In the genomic region with DNA sequence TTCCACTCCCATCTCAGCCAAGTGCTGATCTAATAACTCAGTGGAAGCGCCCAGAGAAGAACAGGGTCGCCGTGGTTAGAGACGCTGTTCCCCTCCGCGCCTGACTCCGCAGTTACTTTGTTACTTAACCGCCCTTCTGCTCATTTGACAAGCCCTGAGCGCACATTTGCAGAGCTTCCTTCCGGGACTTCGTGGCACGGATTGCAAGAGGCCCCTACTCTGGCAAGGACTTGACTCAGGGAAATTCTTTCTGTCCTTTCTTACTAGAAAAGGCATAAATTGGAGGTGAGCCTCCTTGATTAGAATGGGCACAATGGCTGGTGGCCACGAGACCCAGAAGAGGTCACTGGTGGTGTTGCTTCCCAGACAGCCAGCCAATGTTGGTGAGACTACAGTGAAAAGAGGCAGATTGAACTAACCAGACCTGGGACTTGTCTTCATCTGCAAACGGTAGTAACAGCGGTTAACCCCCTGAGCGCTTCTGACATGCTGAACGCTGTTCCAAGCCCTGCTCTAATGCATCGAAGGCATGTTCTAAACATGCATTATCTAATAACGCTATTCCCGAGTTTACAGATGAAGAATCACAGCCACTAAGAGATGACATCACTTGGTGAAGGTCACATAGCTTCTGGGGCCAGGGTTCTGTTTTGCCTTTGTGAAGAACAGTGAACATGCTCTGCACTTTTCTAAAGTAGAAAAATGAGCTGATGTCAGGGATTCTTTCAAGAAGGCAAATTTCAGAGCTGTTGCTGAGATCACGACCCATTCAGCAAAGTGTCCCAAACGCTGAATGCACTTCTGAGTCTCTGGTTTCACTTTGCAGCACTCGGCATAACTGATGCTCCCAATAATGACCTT, we compare ENCODE assay signal across 8 cellular contexts. TPM values are rescaled to one million over a fixed set of nuclear protein-coding genes. Genes with fewer than 3 reads are reported as not detected.
A peak's percentile ranks its signal among the peaks of the same experiment; 100 is the strongest.
DNase-seq lines count a peak whose midpoint lies in the region; ATAC-seq lines count a peak whose summit lies in the region.

No MANE protein-coding gene starts in this region.

- ATAC-seq in memory B cell (ENCODE audit: low read depth) (peak; percentile 86), GM19324 (IDR thresholded peaks at IDR 0.05; ENCODE audit: low FRiP score, unreplicated experiment) (no peak), GM21619 (IDR thresholded peaks at IDR 0.05; ENCODE audit: unreplicated experiment) (no peak)
- ATAC-seq in stimulated activated naive B cell treated with anti-CD40 and anti-IgM and Interleukin-4, amounts not matched to agents 10 μg/mL and 1 μg/mL and 100 μg/mL, for 72 hours (replicated peaks), result peak; percentile 71 to 80

- CTCF ChIA-PET in CD4-positive, alpha-beta memory T cell (lab: Charles Lee; ENCODE audit: partially characterized antibody), result interaction anchor here (0.7 to 1.8 kb wide), 5 partner anchors 10 to 243 kb away, joined by 3 to 5 read pairs (median 3); no protein-coding TSS in a partner anchor

- H3K27ac Mint-ChIP-seq in CD4-positive, alpha-beta memory T cell, result peak overlapping the region; percentile 84 to 99 (median 94)
- peak overlapping the region; percentile 81 for H3K27ac Mint-ChIP-seq in memory B cell
- peak overlapping the region; percentile 63 for H3K27ac Mint-ChIP-seq in stimulated activated naive B cell treated with anti-CD40 and anti-IgM and Interleukin-4, amounts not matched to agents 10 μg/mL and 1 μg/mL and 100 μg/mL, for 72 hours

- H3K27me3 ChIP-seq in CD4-positive, alpha-beta memory T cell (ENCODE audit: insufficient read depth, low read length), result no peaks in the 10 kb centered on the region

- peaks cover 22 to 36% (median 29%) of the 10 kb centered on the region in 4 donors for H3K4me1 Mint-ChIP-seq in CD4-positive, alpha-beta memory T cell
- H3K4me1 Mint-ChIP-seq in memory B cell, result peaks cover 16% of the 10 kb centered on the region
- H3K4me1 Mint-ChIP-seq in stimulated activated naive B cell treated with anti-CD40 and anti-IgM and Interleukin-4, amounts not matched to agents 10 μg/mL and 1 μg/mL and 100 μg/mL, for 72 hours, result peaks cover 16 to 26% of the 10 kb centered on the region in 2 donors

- peak; percentile 71 to 77 (median 73) for DNase-seq in CD4-positive, alpha-beta memory T cell
- DNase-seq in SK-N-MC (ENCODE audit: low read depth, low spot score), result no peak
- DNase-seq in activated naive CD8-positive, alpha-beta T cell treated with anti-CD3 and anti-CD28 coated beads, Interleukin-2, amount 50 U/mL, for 16 hours (ENCODE audit: low read depth, low spot score), result peak; percentile 9
- peak; percentile 27 to 40 for DNase-seq in memory B cell (ENCODE audit: low spot score in 2 of 2)
- DNase-seq in stimulated activated naive B cell treated with anti-CD40 and anti-IgM and Interleukin-4, amounts not matched to agents 10 μg/mL and 1 μg/mL and 100 μg/mL, for 72 hours, result no peak
- no peak for DNase-seq in NCI-H1930 (lab: John Stamatoyannopoulos, UW)

- intact Hi-C loops in CD4-positive, alpha-beta memory T cell (cut with micrococcal nuclease), result no loop called here

- no peaks in the 10 kb centered on the region for H3K36me3 Mint-ChIP-seq in CD4-positive, alpha-beta memory T cell
- no peaks in the 10 kb centered on the region for H3K36me3 Mint-ChIP-seq in memory B cell
- no peaks in the 10 kb centered on the region for H3K36me3 Mint-ChIP-seq in stimulated activated naive B cell treated with anti-CD40 and anti-IgM and Interleukin-4, amounts not matched to agents 10 μg/mL and 1 μg/mL and 100 μg/mL, for 72 hours

- peak overlapping the region; percentile 57 to 64 for H3K4me3 ChIP-seq in CD4-positive, alpha-beta memory T cell (ENCODE audit: low read length in 2 of 2)
- H3K4me3 ChIP-seq in SK-N-MC, result peak overlapping the region; percentile 35

- H3K9me3 Mint-ChIP-seq in CD4-positive, alpha-beta memory T cell, result no peaks in the 10 kb centered on the region
- H3K9me3 Mint-ChIP-seq in memory B cell, result no peaks in the 10 kb centered on the region
- no peaks in the 10 kb centered on the region for H3K9me3 Mint-ChIP-seq in stimulated activated naive B cell treated with anti-CD40 and anti-IgM and Interleukin-4, amounts not matched to agents 10 μg/mL and 1 μg/mL and 100 μg/mL, for 72 hours

- no peaks in the 10 kb centered on the region for H3K9me3 ChIP-seq in CD4-positive, alpha-beta memory T cell (ENCODE audit: control insufficient read depth in 1 of 2, low read length in 2 of 2)
- H3K9me3 ChIP-seq in SK-N-MC (ENCODE audit: low read depth, low read length), result no peaks in the 10 kb centered on the region

- H3K9ac ChIP-seq in SK-N-MC (ENCODE audit: insufficient read length), result no peak overlapping the region

- POLR2A ChIA-PET in CD4-positive, alpha-beta memory T cell (lab: Charles Lee; ENCODE audit: partially characterized antibody), result interaction anchor here (0.8 to 1.8 kb wide), 11 partner anchors 9 to 232 kb away, joined by 3 to 12 read pairs (median 5); partner anchors contain the start of genes BATF and NEK9

- H3K27ac ChIP-seq in CD4-positive, alpha-beta memory T cell (ENCODE audit: low read depth, low read length), result peak overlapping the region; percentile 58
- H3K27ac ChIP-seq in SK-N-MC, result peak overlapping the region; percentile 69

- peaks cover 22% of the 10 kb centered on the region for H3K4me1 ChIP-seq in CD4-positive, alpha-beta memory T cell (ENCODE audit: insufficient read depth, low read length)

- no peaks in the 10 kb centered on the region for H3K36me3 ChIP-seq in CD4-positive, alpha-beta memory T cell (ENCODE audit: insufficient read depth, low read length)
- no peaks in the 10 kb centered on the region for H3K36me3 ChIP-seq in SK-N-MC (ENCODE audit: insufficient read depth, low read length)

- no peaks in the 10 kb centered on the region for H3K27me3 Mint-ChIP-seq in CD4-positive, alpha-beta memory T cell
- peaks cover 3% of the 10 kb centered on the region for H3K27me3 Mint-ChIP-seq in memory B cell
- H3K27me3 Mint-ChIP-seq in stimulated activated naive B cell treated with anti-CD40 and anti-IgM and Interleukin-4, amounts not matched to agents 10 μg/mL and 1 μg/mL and 100 μg/mL, for 72 hours, result peaks cover 16% of the 10 kb centered on the region in 2 donors

- peak overlapping the region; percentile 71 to 91 (median 86) for H3K4me3 Mint-ChIP-seq in CD4-positive, alpha-beta memory T cell
- peak overlapping the region; percentile 76 for H3K4me3 Mint-ChIP-seq in memory B cell
- peak overlapping the region; percentile 78 to 80 for H3K4me3 Mint-ChIP-seq in stimulated activated naive B cell treated with anti-CD40 and anti-IgM and Interleukin-4, amounts not matched to agents 10 μg/mL and 1 μg/mL and 100 μg/mL, for 72 hours

RNA-seq across cellular contexts. Expression of gene FOS, which starts 55.8 kb away (rescaled TPM):
- total RNA-seq in CD4-positive, alpha-beta memory T cell, result 1 to 10 TPM; 4.1 to 4.3 TPM
- polyA plus RNA-seq in CD4-positive, alpha-beta memory T cell, result 100 to 1,000 TPM; 162 to 519 TPM

Comparison
In these comparisons a context has a peak if more than half of its experiments do, and no peak if none do; other contexts are left out.
1. DNase-seq: peak in CD4-positive, alpha-beta memory T cell (5 of 5), activated naive CD8-positive, alpha-beta T cell treated with anti-CD3 and anti-CD28 coated beads, Interleukin-2, amount 50 U/mL, for 16 hours (single experiment) and memory B cell (2 of 2); none in SK-N-MC (single experiment), stimulated activated naive B cell treated with anti-CD40 and anti-IgM and Interleukin-4, amounts not matched to agents 10 μg/mL and 1 μg/mL and 100 μg/mL, for 72 hours (single experiment) and NCI-H1930 (0 of 2).
2. ATAC-seq: peak in memory B cell (single experiment) and stimulated activated naive B cell treated with anti-CD40 and anti-IgM and Interleukin-4, amounts not matched to agents 10 μg/mL and 1 μg/mL and 100 μg/mL, for 72 hours (2 of 2); none in GM19324 (single experiment) and GM21619 (single experiment).
3. Peak in every context shown above with its lines, with median percentiles within 50 percentile points of each other: H3K27ac Mint-ChIP-seq and H3K4me3 Mint-ChIP-seq.